Comparison of ENCODE assay signal across 1 cellular context in the genomic region with DNA sequence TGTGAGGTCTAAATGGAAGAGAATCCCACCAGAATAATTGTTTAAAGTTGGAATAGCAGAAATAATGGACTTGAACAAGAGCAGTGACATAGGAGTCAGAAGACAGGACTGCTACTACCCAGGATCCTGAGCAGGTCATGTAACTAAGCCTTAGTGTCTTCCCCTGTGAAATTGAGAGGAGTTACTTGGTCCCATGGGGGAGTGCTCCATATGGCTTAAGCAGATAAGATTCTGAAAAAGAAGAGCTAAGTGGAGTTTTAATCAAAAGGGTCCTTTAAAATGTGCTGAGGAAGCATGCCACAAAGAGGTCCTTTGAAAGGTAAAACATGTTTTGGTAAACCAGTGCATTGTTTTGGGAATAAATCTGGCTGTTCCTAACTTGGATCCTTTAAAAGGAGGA.
TF ChIP-seq lines count a peak whose summit lies in the region.

No MANE protein-coding gene starts in this region.

TF ChIP-seq in endothelial cell of umbilical vein, 7 proteins besides CTCF, POLR2A, EP300 and RAD21:
- TF ChIP-seq, protein P1, sequence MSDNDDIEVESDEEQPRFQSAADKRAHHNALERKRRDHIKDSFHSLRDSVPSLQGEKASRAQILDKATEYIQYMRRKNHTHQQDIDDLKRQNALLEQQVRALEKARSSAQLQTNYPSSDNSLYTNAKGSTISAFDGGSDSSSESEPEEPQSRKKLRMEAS (IDR thresholded peaks at IDR 0.05; ENCODE audit: insufficient read depth, insufficient read length), result no peak
- no peak for TF ChIP-seq GATA2 (IDR thresholded peaks at IDR 0.05; ENCODE audit: insufficient read depth, insufficient read length, low read depth, low read length)
- no peak for TF ChIP-seq EZH2 (IDR thresholded peaks at IDR 0.05; ENCODE audit: borderline replicate concordance, low read depth, low read length, severe bottlenecking)
- no peak for TF ChIP-seq MYC (IDR thresholded peaks at IDR 0.05; ENCODE audit: low read depth, low read length)
- TF ChIP-seq JUN (IDR thresholded peaks at IDR 0.05; ENCODE audit: borderline replicate concordance, insufficient read depth, insufficient read length, low read depth), result no peak
- no peak for TF ChIP-seq FOS (IDR thresholded peaks at IDR 0.05; ENCODE audit: borderline replicate concordance, insufficient read depth, low read length)
- TF ChIP-seq POLR2AphosphoS5 (IDR thresholded peaks at IDR 0.05; ENCODE audit: insufficient read depth, low read depth, low read length), result no peak
